11 cellular contexts compared by ENCODE assay signal in genomic region chrY:2934048-2934447, GRCh38. TPM values are rescaled to one million over a fixed set of nuclear protein-coding genes. Genes with fewer than 3 reads are reported as not detected.
DNase-seq lines count a peak whose midpoint lies in the region; ATAC-seq and TF ChIP-seq lines count a peak whose summit lies in the region.
"Had no signal": no experiment of that assay in that cellular context is flagged by ENCODE, and none has a peak within 500 bp of the region (broad histone marks: within the 10 kb centered on the region; RNA-seq: fewer than 3 reads in every experiment).

No MANE protein-coding gene starts in this region.

- H3K9me3 Mint-ChIP-seq in activated T-cell treated with anti-CD3 and anti-CD28 coated beads, Interleukin-2, amount 50 U/mL, for 72 hours = no peaks in the 10 kb centered on the region
- H3K9me3 Mint-ChIP-seq in activated T-cell treated with anti-CD3 and anti-CD28 coated beads, Interleukin-2, amount 50 U/mL, for 24 hours = no peaks in the 10 kb centered on the region
- H3K9me3 Mint-ChIP-seq in activated B cell treated with CpG ODN at 0.5 μM for 24 hours (no peaks in the 10 kb centered on the region), glutamatergic neuron (ENCODE audit: unreplicated experiment) (peaks cover 1% of the 10 kb centered on the region)

- H3K27ac Mint-ChIP-seq in activated T-cell treated with anti-CD3 and anti-CD28 coated beads, Interleukin-2, amount 50 U/mL, for 72 hours = peak overlapping the region; percentile 94
- no peak overlapping the region for H3K27ac Mint-ChIP-seq in activated T-cell treated with anti-CD3 and anti-CD28 coated beads, Interleukin-2, amount 50 U/mL, for 24 hours
- peak overlapping the region; percentile 93 for H3K27ac Mint-ChIP-seq in activated B cell treated with CpG ODN at 0.5 μM for 24 hours
- H3K27ac Mint-ChIP-seq in glutamatergic neuron (ENCODE audit: unreplicated experiment) = peak overlapping the region; percentile 98

- H3K27me3 Mint-ChIP-seq in activated T-cell treated with anti-CD3 and anti-CD28 coated beads, Interleukin-2, amount 50 U/mL, for 72 hours (ENCODE audit: low read depth) = no peaks in the 10 kb centered on the region
- H3K27me3 Mint-ChIP-seq in activated T-cell treated with anti-CD3 and anti-CD28 coated beads, Interleukin-2, amount 50 U/mL, for 24 hours = no peaks in the 10 kb centered on the region
- no peaks in the 10 kb centered on the region for H3K27me3 Mint-ChIP-seq in activated B cell treated with CpG ODN at 0.5 μM for 24 hours
- H3K27me3 Mint-ChIP-seq in glutamatergic neuron (ENCODE audit: unreplicated experiment) = peaks cover 4% of the 10 kb centered on the region

- no peaks in the 10 kb centered on the region for H3K27me3 ChIP-seq in suprapubic skin
- H3K27me3 ChIP-seq: BLaER1 treated with 17β-estradiol and CSF1 and Interleukin-3, amounts not matched to agents 10 nM and 100 nM; transverse colon had no signal

- TF ChIP-seq EP300 in suprapubic skin (IDR thresholded peaks at IDR 0.05) = no peak

- H3K4me1 Mint-ChIP-seq in activated T-cell treated with anti-CD3 and anti-CD28 coated beads, Interleukin-2, amount 50 U/mL, for 72 hours (ENCODE audit: low read depth) = no peaks in the 10 kb centered on the region
- H3K4me1 Mint-ChIP-seq in activated T-cell treated with anti-CD3 and anti-CD28 coated beads, Interleukin-2, amount 50 U/mL, for 24 hours (ENCODE audit: low read depth) = no peaks in the 10 kb centered on the region
- H3K4me1 Mint-ChIP-seq in activated B cell treated with CpG ODN at 0.5 μM for 24 hours (peaks cover 19% of the 10 kb centered on the region), glutamatergic neuron (ENCODE audit: low read depth, unreplicated experiment) (peaks cover 5% of the 10 kb centered on the region)

- WGBS in suprapubic skin = no CpG with 5 or more reads among the region's 11 CpGs

- POLR2A ChIA-PET in activated B cell treated with CpG ODN at 0.5 μM for 24 hours (lab: Charles Lee) = no interaction called here

- peak overlapping the region; percentile 99 for H3K27ac ChIP-seq in suprapubic skin
- H3K27ac ChIP-seq: BLaER1 treated with 17β-estradiol and CSF1 and Interleukin-3, amounts not matched to agents 10 nM and 100 nM had no signal

- no peak for ATAC-seq in activated T-cell treated with anti-CD3 and anti-CD28 coated beads, Interleukin-2, amount 50 U/mL, for 72 hours (replicated peaks in 1 of 2)
- ATAC-seq in activated B cell treated with CpG ODN at 0.5 μM for 24 hours (ENCODE audit: low read depth) (no peak), HG02763 (IDR thresholded peaks at IDR 0.05; ENCODE audit: unreplicated experiment) (no peak), GM19455 (IDR thresholded peaks at IDR 0.05; ENCODE audit: unreplicated experiment) (no peak)

- TF ChIP-seq POLR2A in suprapubic skin (IDR thresholded peaks at IDR 0.05) = no peak

- peaks cover 9% of the 10 kb centered on the region for H3K4me1 ChIP-seq in suprapubic skin
- H3K4me1 ChIP-seq: BLaER1 treated with 17β-estradiol and CSF1 and Interleukin-3, amounts not matched to agents 10 nM and 100 nM had no signal

- no peaks in the 10 kb centered on the region for H3K36me3 ChIP-seq in suprapubic skin
- H3K36me3 ChIP-seq: BLaER1 treated with 17β-estradiol and CSF1 and Interleukin-3, amounts not matched to agents 10 nM and 100 nM; transverse colon had no signal

- DNase-seq in activated T-cell treated with anti-CD3 and anti-CD28 coated beads, Interleukin-2, amount 50 U/mL, for 72 hours = no peak
- DNase-seq in activated T-cell treated with anti-CD3 and anti-CD28 coated beads, Interleukin-2, amount 50 U/mL, for 24 hours = no peak
- DNase-seq in activated B cell treated with CpG ODN at 0.5 μM for 24 hours (no peak), glutamatergic neuron (peak; percentile 17), suprapubic skin (ENCODE audit: low spot score in 2 of 2) (no peak), Kasumi-1 (lab: John Stamatoyannopoulos, UW) (no peak)
- DNase-seq: IMR-90, transverse colon had no signal

- CTCF ChIA-PET in activated B cell treated with CpG ODN at 0.5 μM for 24 hours (lab: Charles Lee) = no interaction called here

- peaks cover 0 to 4% of the 10 kb centered on the region in 2 donors for H3K36me3 Mint-ChIP-seq in activated T-cell treated with anti-CD3 and anti-CD28 coated beads, Interleukin-2, amount 50 U/mL, for 72 hours (ENCODE audit: insufficient read depth in 2 of 2)
- H3K36me3 Mint-ChIP-seq in activated T-cell treated with anti-CD3 and anti-CD28 coated beads, Interleukin-2, amount 50 U/mL, for 24 hours (ENCODE audit: low read depth) = no peaks in the 10 kb centered on the region
- peaks cover 23% of the 10 kb centered on the region for H3K36me3 Mint-ChIP-seq in activated B cell treated with CpG ODN at 0.5 μM for 24 hours (ENCODE audit: low read depth)
- H3K36me3 Mint-ChIP-seq in glutamatergic neuron (ENCODE audit: unreplicated experiment) = no peaks in the 10 kb centered on the region

- peak overlapping the region in 1 of 2 donors; percentile 87 for H3K4me3 Mint-ChIP-seq in activated T-cell treated with anti-CD3 and anti-CD28 coated beads, Interleukin-2, amount 50 U/mL, for 72 hours
- H3K4me3 Mint-ChIP-seq in activated T-cell treated with anti-CD3 and anti-CD28 coated beads, Interleukin-2, amount 50 U/mL, for 24 hours = no peak overlapping the region
- H3K4me3 Mint-ChIP-seq in activated B cell treated with CpG ODN at 0.5 μM for 24 hours = no peak overlapping the region
- peak overlapping the region; percentile 88 for H3K4me3 Mint-ChIP-seq in glutamatergic neuron (ENCODE audit: unreplicated experiment)

- H3K9me3 ChIP-seq in suprapubic skin = no peaks in the 10 kb centered on the region
- H3K9me3 ChIP-seq: BLaER1 treated with 17β-estradiol and CSF1 and Interleukin-3, amounts not matched to agents 10 nM and 100 nM; transverse colon had no signal

- no peak for TF ChIP-seq CTCF in activated B cell treated with CpG ODN at 0.5 μM for 24 hours (IDR thresholded peaks at IDR 0.05)
- no peak for TF ChIP-seq CTCF in glutamatergic neuron (IDR thresholded peaks at IDR 0.05; ENCODE audit: partially characterized antibody, unreplicated experiment)
- no peak for TF ChIP-seq CTCF in suprapubic skin (IDR thresholded peaks at IDR 0.05)

- intact Hi-C loops in activated B cell treated with CpG ODN at 0.5 μM for 24 hours (cut with micrococcal nuclease) = no loop called here

- H3K4me3 ChIP-seq in suprapubic skin = peak overlapping the region; percentile 61
- H3K4me3 ChIP-seq: BLaER1 treated with 17β-estradiol and CSF1 and Interleukin-3, amounts not matched to agents 10 nM and 100 nM had no signal

RNA-seq across cellular contexts. Expression of gene ZFY, which starts 1.1 kb away (rescaled TPM):
- total RNA-seq in activated T-cell treated with anti-CD3 and anti-CD28 coated beads, Interleukin-2, amount 50 U/mL, for 72 hours = 10 to 100 TPM in 1 of 2 donors, not detected in 1; 19.8 TPM
- 24.1 and 25.8 TPM in 2 replicates for total RNA-seq in activated B cell treated with CpG ODN at 0.5 μM for 24 hours
- total RNA-seq in glutamatergic neuron (ENCODE audit: unreplicated experiment) = 18.7 TPM
- total RNA-seq in suprapubic skin = 10 to 100 TPM in 2 of 4 donors, not detected in 2; 14.2 to 16.4 TPM
- total RNA-seq: IMR-90 had no signal
